10 cellular contexts compared by ENCODE assay signal in the genomic region with DNA sequence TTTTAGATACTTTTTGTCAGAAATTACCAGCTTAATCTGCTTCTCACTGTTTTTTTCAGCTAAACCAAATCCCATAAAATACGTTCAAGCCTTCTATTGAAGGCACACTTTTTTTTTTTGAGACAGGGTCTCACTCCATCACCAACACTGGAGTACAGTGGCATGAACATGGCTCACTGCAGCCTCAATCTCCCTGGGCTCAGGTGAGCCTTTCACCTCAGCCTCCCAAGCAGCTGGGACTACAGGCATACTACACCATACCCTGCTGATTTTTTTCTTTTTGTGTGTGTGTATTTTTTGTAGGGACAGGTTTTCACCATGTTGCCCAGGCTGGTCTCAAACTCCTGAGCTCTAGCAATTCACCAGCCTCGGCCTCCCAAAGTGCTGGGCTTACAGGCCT. TPM values are rescaled to one million over a fixed set of nuclear protein-coding genes. Genes with fewer than 3 reads are reported as not detected.
A peak's percentile ranks its signal among the peaks of the same experiment; 100 is the strongest.
DNase-seq lines count a peak whose midpoint lies in the region; ATAC-seq and TF ChIP-seq lines count a peak whose summit lies in the region.
"Had no signal": no experiment of that assay in that cellular context is flagged by ENCODE, and none has a peak within 500 bp of the region (broad histone marks: within the 10 kb centered on the region; RNA-seq: fewer than 3 reads in every experiment).

No MANE protein-coding gene starts in this region.

- CTCF ChIA-PET in T-cell (lab: Charles Lee), result no interaction called here

- H3K9me3 Mint-ChIP-seq in activated naive CD4-positive, alpha-beta T cell treated with anti-CD3 and anti-CD28 coated beads, Interleukin-2, amount 50 U/mL, for 24 hours, result no peaks in the 10 kb centered on the region
- no peaks in the 10 kb centered on the region for H3K9me3 Mint-ChIP-seq in activated naive CD4-positive, alpha-beta T cell treated with anti-CD3 and anti-CD28 coated beads, Interleukin-2, amount 50 U/mL, for 72 hours
- no peaks in the 10 kb centered on the region for H3K9me3 Mint-ChIP-seq in T-cell

- peaks cover 14% of the 10 kb centered on the region for H3K36me3 Mint-ChIP-seq in activated naive CD4-positive, alpha-beta T cell treated with anti-CD3 and anti-CD28 coated beads, Interleukin-2, amount 50 U/mL, for 24 hours
- peaks cover 19 to 24% of the 10 kb centered on the region in 2 donors for H3K36me3 Mint-ChIP-seq in activated naive CD4-positive, alpha-beta T cell treated with anti-CD3 and anti-CD28 coated beads, Interleukin-2, amount 50 U/mL, for 72 hours
- H3K36me3 Mint-ChIP-seq in T-cell, result peaks cover 12% of the 10 kb centered on the region

- POLR2A ChIA-PET in T-cell (lab: Charles Lee), result interaction anchor here (0.6 to 1.4 kb wide), 4 partner anchors 10 to 1720 kb away, joined by 3 to 4 read pairs (median 4); no protein-coding TSS in a partner anchor

- intact Hi-C loops in right lobe of liver (cut with DNase I) (no loop called here), thyroid gland (cut with DNase I) (no loop called here)

- H3K27ac ChIP-seq in right lobe of liver, result peak overlapping the region; percentile 20 to 99 (median 51)
- peak overlapping the region; percentile 59 to 100 (median 99) for H3K27ac ChIP-seq in thyroid gland

- H3K4me3 ChIP-seq in right lobe of liver (no peak overlapping the region), thyroid gland (replicated peaks in 1 of 3) (no peak overlapping the region)

- peaks cover 68% of the 10 kb centered on the region for H3K4me1 Mint-ChIP-seq in activated naive CD4-positive, alpha-beta T cell treated with anti-CD3 and anti-CD28 coated beads, Interleukin-2, amount 50 U/mL, for 24 hours
- peaks cover 65 to 72% (median 68%) of the 10 kb centered on the region in 3 donors for H3K4me1 Mint-ChIP-seq in T-cell

- no peak for ATAC-seq in activated naive CD4-positive, alpha-beta T cell treated with anti-CD3 and anti-CD28 coated beads, Interleukin-2, amount 50 U/mL, for 72 hours
- ATAC-seq in T-cell (replicated peaks in 1 of 4) (no peak), right lobe of liver (no peak), GM19397 (IDR thresholded peaks at IDR 0.05; ENCODE audit: unreplicated experiment) (no peak)

- WGBS in right lobe of liver (ENCODE audit: insufficient coverage, low coverage, low lambda C conversion rate, missing lambda C conversion rate), result 56% methylated on average over 2 of the region's 2 CpGs
- WGBS in thyroid gland, 2 donors, result 73 to 91% methylated on average over 2 of the region's 2 CpGs

- H3K9me3 ChIP-seq in right lobe of liver, result no peaks in the 10 kb centered on the region
- no peaks in the 10 kb centered on the region for H3K9me3 ChIP-seq in thyroid gland

- no peak for TF ChIP-seq CTCF in right lobe of liver (IDR thresholded peaks at IDR 0.05)
- no peak for TF ChIP-seq CTCF in thyroid gland (IDR thresholded peaks at IDR 0.05)

- H3K27me3 ChIP-seq in right lobe of liver (no peaks in the 10 kb centered on the region), thyroid gland (no peaks in the 10 kb centered on the region)

- peak overlapping the region; percentile 51 for H3K4me3 Mint-ChIP-seq in activated naive CD4-positive, alpha-beta T cell treated with anti-CD3 and anti-CD28 coated beads, Interleukin-2, amount 50 U/mL, for 24 hours
- peak overlapping the region in 2 of 3 donors; percentile 41 to 93 for H3K4me3 Mint-ChIP-seq in T-cell

- H3K4me1 ChIP-seq in right lobe of liver (peaks cover 0 to 49% (median 25%) of the 10 kb centered on the region in 4 donors), thyroid gland (peaks cover 62 to 64% of the 10 kb centered on the region in 2 donors)

- TF ChIP-seq POLR2A in right lobe of liver (IDR thresholded peaks at IDR 0.05), result no peak
- TF ChIP-seq POLR2A in thyroid gland (IDR thresholded peaks at IDR 0.05), result no peak

- no peak for DNase-seq in activated naive CD4-positive, alpha-beta T cell treated with anti-CD3 and anti-CD28 coated beads, Interleukin-2, amount 50 U/mL, for 72 hours (ENCODE audit: low spot score in 2 of 2)
- no peak for DNase-seq in T-cell
- DNase-seq in right lobe of liver, result no peak
- no peak for DNase-seq in thyroid gland
- no peak for DNase-seq in KG1 (lab: John Stamatoyannopoulos, UW)
- DNase-seq in NCI-H526 treated with DMSO at 0.1 percent for 48 hours (lab: John Stamatoyannopoulos, UW), result no peak
- DNase-seq: NCI-H1105 treated with DMSO at 0.1 percent for 48 hours; stimulated activated CD4-positive, alpha-beta T cell treated with anti-CD3 and anti-CD28 coated beads, Interleukin-12 subunit alpha, Interleukin-12 subunit beta, amount 100 ng/mL, for 4 hours had no signal

- no peak overlapping the region for H3K27ac Mint-ChIP-seq in activated naive CD4-positive, alpha-beta T cell treated with anti-CD3 and anti-CD28 coated beads, Interleukin-2, amount 50 U/mL, for 24 hours
- H3K27ac Mint-ChIP-seq in activated naive CD4-positive, alpha-beta T cell treated with anti-CD3 and anti-CD28 coated beads, Interleukin-2, amount 50 U/mL, for 72 hours, result no peak overlapping the region
- peak overlapping the region in 1 of 2 donors; percentile 31 for H3K27ac Mint-ChIP-seq in T-cell

- H3K36me3 ChIP-seq in right lobe of liver (no peaks in the 10 kb centered on the region), thyroid gland (no peaks in the 10 kb centered on the region)

- H3K27me3 Mint-ChIP-seq in activated naive CD4-positive, alpha-beta T cell treated with anti-CD3 and anti-CD28 coated beads, Interleukin-2, amount 50 U/mL, for 24 hours, result no peaks in the 10 kb centered on the region
- H3K27me3 Mint-ChIP-seq in T-cell, result no peaks in the 10 kb centered on the region

RNA-seq across cellular contexts. Expression of a gene that starts 3.7 kb away (rescaled TPM):
- 10 to 100 TPM; 75.9 to 97.0 TPM for total RNA-seq in activated naive CD4-positive, alpha-beta T cell treated with anti-CD3 and anti-CD28 coated beads, Interleukin-2, amount 50 U/mL, for 72 hours
- total RNA-seq in T-cell (100 to 1,000 TPM in 4 of 5 donors, 10 to 100 TPM in 1; 95.3 to 112 (median 105) TPM), right lobe of liver (10 to 100 TPM; 55.7 to 72.8 (median 60.4) TPM), thyroid gland (100 to 1,000 TPM; 151 to 174 (median 163) TPM)
